Comparison of ENCODE assay signal across 8 cellular contexts in genomic region chr14:61342486-61342885, GRCh38. TPM values are rescaled to one million over a fixed set of nuclear protein-coding genes. Genes with fewer than 3 reads are reported as not detected.
DNase-seq lines count a peak whose midpoint lies in the region; ATAC-seq and TF ChIP-seq lines count a peak whose summit lies in the region.
"Had no signal": no experiment of that assay in that cellular context is flagged by ENCODE, and none has a peak within 500 bp of the region (broad histone marks: within the 10 kb centered on the region; RNA-seq: fewer than 3 reads in every experiment).

No MANE protein-coding gene starts in this region.

- in situ Hi-C loops in ACHN (cut with HindIII; ENCODE audit: low pct_ligation_motif_present, low pct_unique_long_range_greater_than_20kb, low sequenced_read_pairs): no loop called here

- H3K36me3 ChIP-seq in stomach: no peaks in the 10 kb centered on the region

- peaks cover 35% of the 10 kb centered on the region for H3K36me3 Mint-ChIP-seq in activated T-helper 1 cell treated with anti-CD3 and anti-CD28 coated beads, Interleukin-12 subunit alpha, Interleukin-12 subunit beta, Interleukin-2, Interleukin-4 antibody, amounts not matched to agents 30 ng/mL and 10 ng/mL and 1 ng/mL, durations not matched to agents 14 hours and 24 hours and 36 hours (ENCODE audit: low read depth)
- H3K36me3 Mint-ChIP-seq in naive thymus-derived CD8-positive, alpha-beta T cell: peaks cover 0 to 16% (median 4%) of the 10 kb centered on the region in 3 donors

- CTCF ChIA-PET in GM10248 (lab: Yijun Ruan, JAX): no interaction called here

- H3K9me3 ChIP-seq in stomach: no peaks in the 10 kb centered on the region

- no peak for TF ChIP-seq EP300 in stomach (IDR thresholded peaks at IDR 0.05)

- peak; percentile 52 to 64 for ATAC-seq in naive thymus-derived CD8-positive, alpha-beta T cell

- H3K27me3 Mint-ChIP-seq in activated T-helper 1 cell treated with anti-CD3 and anti-CD28 coated beads, Interleukin-12 subunit alpha, Interleukin-12 subunit beta, Interleukin-2, Interleukin-4 antibody, amounts not matched to agents 30 ng/mL and 10 ng/mL and 1 ng/mL, durations not matched to agents 14 hours and 24 hours and 36 hours (ENCODE audit: insufficient read depth): no peaks in the 10 kb centered on the region
- H3K27me3 Mint-ChIP-seq in naive thymus-derived CD8-positive, alpha-beta T cell: no peaks in the 10 kb centered on the region

- DNase-seq in T-helper 1 cell (peak; percentile 47 to 91 (median 73)), stomach (no peak), GM10248 (ENCODE audit: extremely low spot score) (no peak), ACHN (no peak), GM10266 (ENCODE audit: extremely low spot score) (no peak)
- peak; percentile 85 for DNase-seq in activated T-helper 1 cell treated with anti-CD3 and anti-CD28 coated beads, Interleukin-12 subunit alpha, Interleukin-12 subunit beta, Interleukin-2, Interleukin-4 antibody, amounts not matched to agents 30 ng/mL and 10 ng/mL and 1 ng/mL, durations not matched to agents 14 hours and 24 hours and 36 hours (ENCODE audit: low spot score)
- DNase-seq in naive thymus-derived CD8-positive, alpha-beta T cell: peak; percentile 48 to 93 (median 84)
- DNase-seq: hypothalamus had no signal

- peak overlapping the region; percentile 82 for H3K4me3 Mint-ChIP-seq in activated T-helper 1 cell treated with anti-CD3 and anti-CD28 coated beads, Interleukin-12 subunit alpha, Interleukin-12 subunit beta, Interleukin-2, Interleukin-4 antibody, amounts not matched to agents 30 ng/mL and 10 ng/mL and 1 ng/mL, durations not matched to agents 14 hours and 24 hours and 36 hours
- H3K4me3 Mint-ChIP-seq in naive thymus-derived CD8-positive, alpha-beta T cell: peak overlapping the region; percentile 69 to 92 (median 86)

- H3K4me3 ChIP-seq in stomach: no peak overlapping the region

- no peak for TF ChIP-seq POLR2A in stomach (IDR thresholded peaks at IDR 0.05)

- POLR2A ChIA-PET in naive thymus-derived CD8-positive, alpha-beta T cell (lab: Charles Lee): interaction anchor here (1.0 to 14.5 kb wide), 10 partner anchors 7 to 118 kb away, joined by 3 to 259 read pairs (median 6); partner anchors contain the start of gene PRKCH
- POLR2A ChIA-PET in GM10248 (lab: Yijun Ruan, JAX): no interaction called here

- H3K4me1 ChIP-seq in stomach: peaks cover 0 to 26% (median 0%) of the 10 kb centered on the region in 4 donors

- H3K4me1 Mint-ChIP-seq in activated T-helper 1 cell treated with anti-CD3 and anti-CD28 coated beads, Interleukin-12 subunit alpha, Interleukin-12 subunit beta, Interleukin-2, Interleukin-4 antibody, amounts not matched to agents 30 ng/mL and 10 ng/mL and 1 ng/mL, durations not matched to agents 14 hours and 24 hours and 36 hours (ENCODE audit: low read depth): peaks cover 92% of the 10 kb centered on the region
- peaks cover 53 to 97% (median 94%) of the 10 kb centered on the region in 4 donors for H3K4me1 Mint-ChIP-seq in naive thymus-derived CD8-positive, alpha-beta T cell

- intact Hi-C loops in activated T-helper 1 cell treated with anti-CD3 and anti-CD28 coated beads, Interleukin-12 subunit alpha, Interleukin-12 subunit beta, Interleukin-2, Interleukin-4 antibody, amounts not matched to agents 30 ng/mL and 10 ng/mL and 1 ng/mL, durations not matched to agents 14 hours and 24 hours and 36 hours (cut with micrococcal nuclease): loop anchor here (1.0 to 5.0 kb wide), 12 partner anchors 8 to 590 kb away; partner anchors contain the start of gene HIF1A
- intact Hi-C loops in stomach (cut with DNase I; ENCODE audit: low total_unique reads): no loop called here

- TF ChIP-seq CTCF in stomach (IDR thresholded peaks at IDR 0.05) (no peak), GM10248 (IDR thresholded peaks at IDR 0.05; ENCODE audit: control extremely low read depth, extremely low read depth, low read depth, missing control alignments) (no peak), GM10266 (IDR thresholded peaks at IDR 0.05; ENCODE audit: control insufficient read depth, insufficient read depth, low read depth, missing control alignments) (no peak)

- no peaks in the 10 kb centered on the region for H3K27me3 ChIP-seq in stomach

- peak overlapping the region; percentile 97 for H3K27ac Mint-ChIP-seq in activated T-helper 1 cell treated with anti-CD3 and anti-CD28 coated beads, Interleukin-12 subunit alpha, Interleukin-12 subunit beta, Interleukin-2, Interleukin-4 antibody, amounts not matched to agents 30 ng/mL and 10 ng/mL and 1 ng/mL, durations not matched to agents 14 hours and 24 hours and 36 hours
- peak overlapping the region in 9 of 10 donors; percentile 94 to 100 (median 99) for H3K27ac Mint-ChIP-seq in naive thymus-derived CD8-positive, alpha-beta T cell

- H3K27ac ChIP-seq in stomach: peak overlapping the region in 4 of 5 donors; percentile 57 to 77 (median 70)

- 70 to 79% (median 75%) methylated on average over 5 of the region's 5 CpGs for WGBS in stomach, 5 donors

- no peaks in the 10 kb centered on the region for H3K9me3 Mint-ChIP-seq in activated T-helper 1 cell treated with anti-CD3 and anti-CD28 coated beads, Interleukin-12 subunit alpha, Interleukin-12 subunit beta, Interleukin-2, Interleukin-4 antibody, amounts not matched to agents 30 ng/mL and 10 ng/mL and 1 ng/mL, durations not matched to agents 14 hours and 24 hours and 36 hours
- no peaks in the 10 kb centered on the region for H3K9me3 Mint-ChIP-seq in naive thymus-derived CD8-positive, alpha-beta T cell

RNA-seq across cellular contexts. Expression of gene PRKCH, which starts 21.1 kb away (rescaled TPM):
- 145 and 151 TPM in 2 replicates for total RNA-seq in activated T-helper 1 cell treated with anti-CD3 and anti-CD28 coated beads, Interleukin-12 subunit alpha, Interleukin-12 subunit beta, Interleukin-2, Interleukin-4 antibody, amounts not matched to agents 30 ng/mL and 10 ng/mL and 1 ng/mL, durations not matched to agents 14 hours and 24 hours and 36 hours
- total RNA-seq in naive thymus-derived CD8-positive, alpha-beta T cell: 100 to 1,000 TPM; 284 to 306 TPM
- polyA plus RNA-seq in naive thymus-derived CD8-positive, alpha-beta T cell: 100 to 1,000 TPM; 184 to 264 (median 209) TPM
- 10 to 100 TPM in 4 of 5 donors, 1 to 10 TPM in 1; 6.1 to 84.0 (median 46.3) TPM for total RNA-seq in stomach
- polyA plus RNA-seq in stomach: 1 to 10 TPM; 5.5 to 7.5 (median 6.1) TPM

Comparison
In these comparisons a context has a peak if more than half of its experiments do, and no peak if none do; other contexts are left out.
1. DNase-seq: peak in T-helper 1 cell (5 of 5), activated T-helper 1 cell treated with anti-CD3 and anti-CD28 coated beads, Interleukin-12 subunit alpha, Interleukin-12 subunit beta, Interleukin-2, Interleukin-4 antibody, amounts not matched to agents 30 ng/mL and 10 ng/mL and 1 ng/mL, durations not matched to agents 14 hours and 24 hours and 36 hours (single experiment) and naive thymus-derived CD8-positive, alpha-beta T cell (10 of 10); none in stomach (single experiment), GM10248 (single experiment), ACHN (single experiment) and GM10266 (single experiment).